8 cellular contexts compared by ENCODE assay signal in the genomic region with DNA sequence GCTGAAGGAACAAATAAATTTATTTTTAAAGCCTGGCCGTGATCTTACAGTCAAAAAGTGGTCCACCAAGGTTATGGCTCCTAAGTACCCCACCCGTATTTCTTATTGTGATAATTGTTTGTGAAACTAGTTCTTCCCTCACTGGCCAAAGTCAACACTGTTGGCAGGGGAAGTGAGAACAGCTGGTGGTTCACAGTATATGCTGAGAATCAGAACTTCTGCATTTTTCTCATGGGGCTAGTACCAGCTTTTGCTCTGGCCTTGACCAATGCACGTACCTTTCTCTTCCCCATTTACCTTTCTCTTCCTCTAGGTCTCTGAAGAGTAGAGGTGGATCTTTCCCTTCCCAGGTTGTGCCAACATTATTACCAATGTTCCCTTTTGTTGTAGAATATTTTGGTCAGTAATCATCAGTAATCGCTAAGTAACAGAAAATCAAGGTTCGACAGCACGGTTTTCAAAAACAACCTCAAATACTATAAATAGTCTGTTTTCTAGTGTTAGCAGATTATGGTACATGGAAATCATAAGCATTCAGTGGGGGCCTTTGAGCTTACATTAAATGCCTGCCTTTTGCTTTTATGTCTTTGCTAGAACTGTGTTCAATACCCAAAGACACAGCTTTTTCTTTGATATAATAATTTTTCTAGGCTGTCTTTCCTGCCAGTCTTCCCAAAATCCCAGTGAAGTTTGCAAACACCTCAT.
DNase-seq lines count a peak whose midpoint lies in the region; ATAC-seq and TF ChIP-seq lines count a peak whose summit lies in the region.

No MANE protein-coding gene starts in this region.

- H3K36me3 ChIP-seq in SJSA1 = peaks cover 11% of the 10 kb centered on the region
- no peaks in the 10 kb centered on the region for H3K36me3 ChIP-seq in osteoblast (ENCODE audit: insufficient read depth, low read length)

- H3K27me3 ChIP-seq in SJSA1 (replicated peaks) (no peaks in the 10 kb centered on the region), osteoblast (ENCODE audit: insufficient read depth, low read length) (no peaks in the 10 kb centered on the region)

- H3K4me1 ChIP-seq in SJSA1 (replicated peaks) = peaks cover 23% of the 10 kb centered on the region
- H3K4me1 ChIP-seq in osteoblast (ENCODE audit: insufficient read depth, low read length) = peaks cover 26% of the 10 kb centered on the region

- H3K4me1 Mint-ChIP-seq in endothelial cell (ENCODE audit: unreplicated experiment) = peaks cover 18% of the 10 kb centered on the region

- H2AFZ ChIP-seq in osteoblast (ENCODE audit: low read length) = no peak overlapping the region

- H3K9me3 Mint-ChIP-seq in endothelial cell (ENCODE audit: unreplicated experiment) = no peaks in the 10 kb centered on the region

- no peak overlapping the region for H3K4me3 ChIP-seq in SJSA1
- no peak overlapping the region for H3K4me3 ChIP-seq in osteoblast (ENCODE audit: insufficient read depth, low read length)

- H3K9me3 ChIP-seq in SJSA1 (replicated peaks) (no peaks in the 10 kb centered on the region), osteoblast (ENCODE audit: low read depth, low read length) (no peaks in the 10 kb centered on the region)

- no peak overlapping the region for H3K27ac Mint-ChIP-seq in endothelial cell (ENCODE audit: unreplicated experiment)

- no peak overlapping the region for H3K4me3 Mint-ChIP-seq in endothelial cell (ENCODE audit: unreplicated experiment)

- ATAC-seq in HG03025 (IDR thresholded peaks at IDR 0.05; ENCODE audit: low FRiP score, unreplicated experiment) = peak; percentile 100

- TF ChIP-seq CTCF in osteoblast (IDR thresholded peaks at IDR 0.05; ENCODE audit: extremely low read depth, low read depth, low read length) (no peak), endothelial cell (IDR thresholded peaks at IDR 0.05; ENCODE audit: unreplicated experiment) (no peak)

- peak overlapping the region; percentile 53 for H3K27ac ChIP-seq in SJSA1
- H3K27ac ChIP-seq in osteoblast (ENCODE audit: low read depth, low read length) = peak overlapping the region; percentile 36

- H3K79me2 ChIP-seq in osteoblast (ENCODE audit: insufficient read depth, low read length) = peaks cover 55% of the 10 kb centered on the region

- H3K27me3 Mint-ChIP-seq in endothelial cell (ENCODE audit: unreplicated experiment) = peaks cover 3% of the 10 kb centered on the region

- DNase-seq in GM19240 (ENCODE audit: insufficient read length, low spot score) = peak; percentile 33
- no peak for DNase-seq in SJSA1 (ENCODE audit: low read depth in 1 of 2, low spot score in 2 of 2)
- no peak for DNase-seq in osteoblast (ENCODE audit: insufficient read length, low spot score, missing footprints)
- no peak for DNase-seq in endothelial cell (ENCODE audit: low spot score)
- DNase-seq in DMS79 treated with DMSO at 0.1 percent for 48 hours (lab: John Stamatoyannopoulos, UW) = no peak
- no peak for DNase-seq in activated effector memory CD4-positive, alpha-beta T cell treated with Interleukin-2 at 50 U/mL for 16 hours
- DNase-seq in cerebellum (ENCODE audit: low spot score) = no peak

- H4K20me1 ChIP-seq in osteoblast (ENCODE audit: insufficient read depth, low read length) = peaks cover 9% of the 10 kb centered on the region

- peaks cover 8% of the 10 kb centered on the region for H3K36me3 Mint-ChIP-seq in endothelial cell (ENCODE audit: low read depth, unreplicated experiment)

- H3K4me2 ChIP-seq in osteoblast (ENCODE audit: insufficient read depth, low read length) = peak overlapping the region; percentile 42
